ENCODE assay signal across 9 cellular contexts in the genomic region with DNA sequence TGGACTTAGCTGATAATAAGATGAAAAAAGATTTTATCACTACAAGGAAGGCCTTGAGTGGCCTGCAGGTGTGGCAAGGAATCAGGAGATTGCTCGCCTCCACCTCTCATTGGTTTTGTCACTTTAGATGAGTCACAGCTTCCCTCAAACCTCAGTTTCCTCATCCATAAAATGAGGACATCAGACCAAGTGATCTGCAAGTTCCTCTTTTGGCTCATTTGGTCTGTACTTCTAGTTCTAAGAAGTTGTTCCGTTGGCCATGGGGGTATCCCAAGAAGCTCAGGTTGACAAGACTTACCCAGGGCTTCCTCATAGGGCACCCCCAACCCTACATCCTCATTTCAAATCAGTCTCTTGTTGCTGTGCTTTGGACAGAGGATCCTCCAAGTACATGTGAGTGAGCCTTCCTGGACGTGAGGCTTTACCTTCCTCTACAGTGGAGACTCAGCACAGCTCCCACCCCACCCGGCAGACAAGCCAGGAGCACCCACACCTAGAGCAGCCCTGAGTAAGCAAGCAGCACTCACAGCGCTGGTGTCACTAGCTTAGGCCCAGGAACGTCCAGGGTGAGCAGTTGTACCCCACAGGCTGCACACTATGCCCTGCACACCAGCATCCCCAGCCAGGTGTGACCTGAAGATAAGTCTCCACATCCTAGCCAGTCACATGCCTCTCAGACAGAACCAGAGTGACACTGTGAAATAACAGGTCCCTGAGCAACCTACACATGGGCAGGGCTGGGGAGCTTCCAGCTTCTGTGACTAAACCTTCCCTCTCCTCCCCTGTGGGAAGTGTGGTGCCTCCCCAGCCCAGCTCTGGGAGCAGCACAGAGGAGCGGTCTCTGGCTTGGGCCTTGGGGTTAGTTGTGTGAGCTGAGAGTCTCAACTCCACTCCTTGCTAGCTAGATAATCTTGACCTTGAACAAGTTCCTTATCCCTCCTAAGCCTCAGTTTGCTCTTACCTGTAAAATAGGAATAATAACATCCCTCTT.
A peak's percentile ranks its signal among the peaks of the same experiment; 100 is the strongest.
DNase-seq lines count a peak whose midpoint lies in the region; ATAC-seq, FAIRE-seq and TF ChIP-seq lines count a peak whose summit lies in the region.
"Had no signal": no experiment of that assay in that cellular context is flagged by ENCODE, and none has a peak within 500 bp of the region (broad histone marks: within the 10 kb centered on the region; RNA-seq: fewer than 3 reads in every experiment).

No MANE protein-coding gene starts in this region.

- no peak for TF ChIP-seq POLR2A in GM12892 (IDR thresholded peaks at IDR 0.05; ENCODE audit: low read depth, low read length)

- peak; percentile 5 for FAIRE-seq in GM12892 (lab: Jason Lieb, UNC)

- no peaks in the 10 kb centered on the region for H3K36me3 ChIP-seq in SJCRH30

- no peak overlapping the region for H3K4me3 ChIP-seq in SJCRH30

- peaks cover 42% of the 10 kb centered on the region for H3K4me1 Mint-ChIP-seq in activated naive CD8-positive, alpha-beta T cell treated with anti-CD3 and anti-CD28 coated beads for 36 hours
- H3K4me1 Mint-ChIP-seq in natural killer cell, result peaks cover 28 to 35% of the 10 kb centered on the region in 2 donors
- peaks cover 15% of the 10 kb centered on the region for H3K4me1 Mint-ChIP-seq in endothelial cell (ENCODE audit: unreplicated experiment)

- peaks cover 29% of the 10 kb centered on the region for H3K36me3 Mint-ChIP-seq in activated naive CD8-positive, alpha-beta T cell treated with anti-CD3 and anti-CD28 coated beads for 36 hours
- H3K36me3 Mint-ChIP-seq in natural killer cell, result peaks cover 22% of the 10 kb centered on the region
- peaks cover 6% of the 10 kb centered on the region for H3K36me3 Mint-ChIP-seq in endothelial cell (ENCODE audit: low read depth, unreplicated experiment)

- no peak for TF ChIP-seq CTCF in natural killer cell (IDR thresholded peaks at IDR 0.05)
- TF ChIP-seq CTCF in endothelial cell (IDR thresholded peaks at IDR 0.05; ENCODE audit: unreplicated experiment), result no peak

- no peak overlapping the region for H3K4me3 Mint-ChIP-seq in activated naive CD8-positive, alpha-beta T cell treated with anti-CD3 and anti-CD28 coated beads for 36 hours
- H3K4me3 Mint-ChIP-seq in natural killer cell (peak overlapping the region; percentile 2), endothelial cell (ENCODE audit: unreplicated experiment) (no peak overlapping the region)

- peak overlapping the region; percentile 75 for H3K27ac Mint-ChIP-seq in activated naive CD8-positive, alpha-beta T cell treated with anti-CD3 and anti-CD28 coated beads for 36 hours
- peak overlapping the region in 1 of 2 donors; percentile 56 for H3K27ac Mint-ChIP-seq in natural killer cell
- H3K27ac Mint-ChIP-seq in endothelial cell (ENCODE audit: unreplicated experiment), result no peak overlapping the region

- H3K9me3 Mint-ChIP-seq in activated naive CD8-positive, alpha-beta T cell treated with anti-CD3 and anti-CD28 coated beads for 36 hours, result peaks cover 33% of the 10 kb centered on the region
- peaks cover 7 to 16% of the 10 kb centered on the region in 2 donors for H3K9me3 Mint-ChIP-seq in natural killer cell
- peaks cover 6% of the 10 kb centered on the region for H3K9me3 Mint-ChIP-seq in endothelial cell (ENCODE audit: unreplicated experiment)

- no peak for DNase-seq in GM12892 (ENCODE audit: insufficient read length)
- DNase-seq in NOMO-1 (lab: John Stamatoyannopoulos, UW; ENCODE audit: unreplicated experiment in 2 of 2), result peak; percentile 78 to 92
- DNase-seq in activated naive CD8-positive, alpha-beta T cell treated with anti-CD3 and anti-CD28 coated beads for 36 hours, result no peak
- DNase-seq in natural killer cell, result no peak
- DNase-seq in endothelial cell (ENCODE audit: low spot score), result no peak
- DNase-seq in SJCRH30, result no peak
- DNase-seq: NCI-H1417 had no signal

- H3K27me3 ChIP-seq in SJCRH30, result no peaks in the 10 kb centered on the region

- H3K27me3 Mint-ChIP-seq in activated naive CD8-positive, alpha-beta T cell treated with anti-CD3 and anti-CD28 coated beads for 36 hours, result no peaks in the 10 kb centered on the region
- peaks cover 9 to 45% of the 10 kb centered on the region in 2 donors for H3K27me3 Mint-ChIP-seq in natural killer cell (ENCODE audit: low read depth in 2 of 2)
- H3K27me3 Mint-ChIP-seq in endothelial cell (ENCODE audit: unreplicated experiment), result peaks cover 4% of the 10 kb centered on the region

- intact Hi-C loops in natural killer cell (cut with micrococcal nuclease), result loop anchor here (2.0 kb wide), 1 partner anchor 17 kb away; no protein-coding TSS in a partner anchor

- peaks cover 27% of the 10 kb centered on the region for H3K4me1 ChIP-seq in SJCRH30

- peaks cover 13% of the 10 kb centered on the region for H3K9me3 ChIP-seq in SJCRH30 (replicated peaks)

- ATAC-seq in natural killer cell (peak in 1 of 3 donors; percentile 49), HG02642 (IDR thresholded peaks at IDR 0.05; ENCODE audit: poor library complexity, unreplicated experiment) (no peak), HG03520 (IDR thresholded peaks at IDR 0.05; ENCODE audit: unreplicated experiment) (no peak)

- no peak overlapping the region for H3K27ac ChIP-seq in SJCRH30

Comparison
In these comparisons a context has a peak if more than half of its experiments do, and no peak if none do; other contexts are left out.
1. DNase-seq: peak in NOMO-1 (2 of 2); none in GM12892 (single experiment), activated naive CD8-positive, alpha-beta T cell treated with anti-CD3 and anti-CD28 coated beads for 36 hours (single experiment), natural killer cell (single experiment), endothelial cell (single experiment) and SJCRH30 (0 of 2).